In the genomic region with DNA sequence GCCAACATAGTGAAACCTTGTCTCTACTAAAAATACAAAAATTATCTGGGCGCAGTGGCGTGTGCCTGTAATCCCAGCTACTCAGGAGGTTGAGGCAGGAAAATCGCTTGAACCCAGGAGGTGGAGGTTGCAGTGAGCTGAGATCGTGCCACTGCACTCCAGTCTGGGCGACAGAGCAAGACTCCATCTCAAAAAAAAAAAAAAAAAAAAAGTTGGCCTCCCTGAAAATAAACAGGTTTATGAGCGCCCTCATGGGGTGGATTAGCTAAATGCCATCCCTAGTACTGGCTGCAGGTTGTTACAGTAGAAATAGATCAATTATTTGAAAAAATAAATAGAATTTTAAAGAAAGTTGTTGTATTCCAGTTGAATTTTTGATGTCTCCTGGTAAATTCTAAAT, we compare ENCODE assay signal across 9 cellular contexts. TPM values are rescaled to one million over a fixed set of nuclear protein-coding genes. Genes with fewer than 3 reads are reported as not detected.
A peak's percentile ranks its signal among the peaks of the same experiment; 100 is the strongest.
DNase-seq lines count a peak whose midpoint lies in the region; ATAC-seq, FAIRE-seq and TF ChIP-seq lines count a peak whose summit lies in the region.
"Not testable (repeated sequence)": the region's sequence is repeated elsewhere in the genome, so short reads cannot be mapped to it uniquely, and the experiment has no call there.
"Had no signal": no experiment of that assay in that cellular context is flagged by ENCODE, and none has a peak within 500 bp of the region (broad histone marks: within the 10 kb centered on the region; RNA-seq: fewer than 3 reads in every experiment).

No MANE protein-coding gene starts in this region.

- not testable (repeated sequence) for H3K36me3 Mint-ChIP-seq in activated CD8-positive, alpha-beta memory T cell treated with anti-CD3 and anti-CD28 coated beads, Interleukin-2, amount 10 ng/mL, durations not matched to agents 7 days and 5 days

- FAIRE-seq in GM12891 (lab: Jason Lieb, UNC) = not testable (repeated sequence)

- CTCF ChIA-PET in activated CD8-positive, alpha-beta memory T cell treated with anti-CD3 and anti-CD28 coated beads, Interleukin-2, amount 10 ng/mL, durations not matched to agents 7 days and 5 days (lab: Charles Lee) = interaction anchor here (0.6 to 1.8 kb wide), 8 partner anchors 10 to 557 kb away, joined by 3 to 6 read pairs (median 4); partner anchors contain the start of genes CFAP52 and STX8

- not testable (repeated sequence) for ATAC-seq in activated CD8-positive, alpha-beta memory T cell treated with anti-CD3 and anti-CD28 coated beads, Interleukin-2, amount 10 ng/mL, durations not matched to agents 7 days and 5 days

- TF ChIP-seq POLR2A in GM12891 (IDR thresholded peaks at IDR 0.05; ENCODE audit: low read depth, low read length) = not testable (repeated sequence)

- H3K9me3 Mint-ChIP-seq in activated CD8-positive, alpha-beta memory T cell treated with anti-CD3 and anti-CD28 coated beads, Interleukin-2, amount 10 ng/mL, durations not matched to agents 7 days and 5 days (ENCODE audit: low read depth) = not testable (repeated sequence)

- not testable (repeated sequence) for H3K27me3 Mint-ChIP-seq in activated CD8-positive, alpha-beta memory T cell treated with anti-CD3 and anti-CD28 coated beads, Interleukin-2, amount 10 ng/mL, durations not matched to agents 7 days and 5 days

- peak; percentile 42 for DNase-seq in AG20443 (ENCODE audit: low spot score)
- DNase-seq in GM12891 (ENCODE audit: insufficient read length, low spot score) = peak; percentile 27
- peak; percentile 51 for DNase-seq in MV-4-11 (lab: John Stamatoyannopoulos, UW)
- peak; percentile 29 for DNase-seq in RPMI7951 (ENCODE audit: low read depth)
- peak; percentile 69 for DNase-seq in activated CD8-positive, alpha-beta memory T cell treated with anti-CD3 and anti-CD28 coated beads, Interleukin-2, amount 10 ng/mL, durations not matched to agents 7 days and 5 days
- peak; percentile 36 to 57 for DNase-seq in dermis microvascular lymphatic vessel endothelial cell (ENCODE audit: low read depth in 2 of 2)
- DNase-seq in kidney glomerular epithelial cell (lab: John Stamatoyannopoulos, UW) = peak; percentile 7
- DNase-seq in stimulated activated CD4-positive, alpha-beta T cell treated with anti-CD3 and anti-CD28 coated beads, Interleukin-12 subunit alpha, Interleukin-12 subunit beta, amount 100 ng/mL, for 48 hours (ENCODE audit: low read depth in 2 of 3, low spot score in 1 of 3) = peak; percentile 33 to 59 (median 37)

- H3K4me1 Mint-ChIP-seq in activated CD8-positive, alpha-beta memory T cell treated with anti-CD3 and anti-CD28 coated beads, Interleukin-2, amount 10 ng/mL, durations not matched to agents 7 days and 5 days = not testable (repeated sequence)

- H3K27ac Mint-ChIP-seq in activated CD8-positive, alpha-beta memory T cell treated with anti-CD3 and anti-CD28 coated beads, Interleukin-2, amount 10 ng/mL, durations not matched to agents 7 days and 5 days = not testable (repeated sequence)

- H3K4me3 Mint-ChIP-seq in activated CD8-positive, alpha-beta memory T cell treated with anti-CD3 and anti-CD28 coated beads, Interleukin-2, amount 10 ng/mL, durations not matched to agents 7 days and 5 days = not testable (repeated sequence)

RNA-seq across cellular contexts. Expression of gene STX8, which starts 20.9 kb away (rescaled TPM):
- polyA plus RNA-seq in GM12891 (2012; ENCODE audit: low read depth, missing spikeins) = 120 TPM
- total RNA-seq in RPMI7951 (2014; rRNA removed; shearing (Covaris generic)) = 113 and 117 TPM in 2 replicates
- 10 to 100 TPM; 57.9 to 74.2 TPM for total RNA-seq in activated CD8-positive, alpha-beta memory T cell treated with anti-CD3 and anti-CD28 coated beads, Interleukin-2, amount 10 ng/mL, durations not matched to agents 7 days and 5 days
- total RNA-seq in dermis microvascular lymphatic vessel endothelial cell = 49.3 and 59.8 TPM in 2 replicates

RNA-seq across cellular contexts. Expression of gene CFAP52, which starts 21.7 kb away (rescaled TPM):
- not detected for polyA plus RNA-seq in GM12891 (2012; ENCODE audit: low read depth, missing spikeins)
- total RNA-seq in RPMI7951 (2014; rRNA removed; shearing (Covaris generic)) = not detected in 2 replicates
- total RNA-seq in activated CD8-positive, alpha-beta memory T cell treated with anti-CD3 and anti-CD28 coated beads, Interleukin-2, amount 10 ng/mL, durations not matched to agents 7 days and 5 days = not detected
- not detected in 2 replicates for total RNA-seq in dermis microvascular lymphatic vessel endothelial cell
- total RNA-seq: activated naive CD8-positive, alpha-beta T cell treated with anti-CD3 and anti-CD28 coated beads, Interleukin-2, amount 10 ng/mL, durations not matched to agents 7 days and 5 days had no signal

Comparison
In these comparisons a context has a peak if more than half of its experiments do, and no peak if none do; other contexts are left out.
1. DNase-seq: peak in every context shown above with its lines; median percentile 69 in activated CD8-positive, alpha-beta memory T cell treated with anti-CD3 and anti-CD28 coated beads, Interleukin-2, amount 10 ng/mL, durations not matched to agents 7 days and 5 days; 51 in MV-4-11; 46 in dermis microvascular lymphatic vessel endothelial cell; 42 in AG20443; 37 in stimulated activated CD4-positive, alpha-beta T cell treated with anti-CD3 and anti-CD28 coated beads, Interleukin-12 subunit alpha, Interleukin-12 subunit beta, amount 100 ng/mL, for 48 hours; 29 in RPMI7951; 27 in GM12891; 7 in kidney glomerular epithelial cell.